In the genomic region with DNA sequence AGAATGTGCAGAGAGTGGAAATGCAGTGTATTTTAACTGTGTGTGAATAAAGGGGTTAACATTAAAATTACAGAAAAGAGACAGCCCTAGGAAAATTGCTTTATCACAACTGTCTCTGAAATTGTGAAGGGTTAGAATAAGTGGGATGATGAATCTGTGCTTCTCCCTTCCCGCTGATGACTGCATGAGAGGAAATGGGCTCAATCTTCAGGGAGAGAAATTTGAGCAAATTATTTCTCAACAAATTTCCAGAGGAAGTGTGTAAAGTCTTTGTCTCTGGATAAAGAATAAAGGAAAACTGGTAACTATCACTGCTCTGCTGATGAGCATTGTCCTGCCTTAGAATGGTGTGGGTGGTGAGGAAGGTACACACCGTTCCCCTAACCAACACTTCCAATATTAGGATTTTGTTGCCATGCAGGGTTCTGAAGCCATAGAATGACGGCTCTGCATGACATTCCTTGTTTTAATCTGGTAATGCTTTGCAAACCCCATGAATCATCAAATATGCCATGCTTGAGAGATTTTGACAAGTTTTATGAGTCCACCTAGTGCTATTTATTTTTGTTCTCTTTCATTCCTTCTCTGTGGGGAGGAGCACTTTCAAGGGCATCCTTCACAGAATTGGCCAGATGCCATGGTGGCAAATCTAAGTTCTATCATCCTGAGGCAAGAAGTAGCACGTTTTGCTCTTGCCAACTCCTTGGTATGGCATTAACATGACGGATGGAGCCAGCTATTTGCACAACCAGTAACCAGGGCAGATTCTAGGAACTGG, we compare ENCODE assay signal across 16 cellular contexts.
DNase-seq lines count a peak whose midpoint lies in the region; ATAC-seq and TF ChIP-seq lines count a peak whose summit lies in the region.
"Had no signal": no experiment of that assay in that cellular context is flagged by ENCODE, and none has a peak within 500 bp of the region (broad histone marks: within the 10 kb centered on the region; RNA-seq: fewer than 3 reads in every experiment).

No MANE protein-coding gene starts in this region.

- no peak for ATAC-seq in GM21381 (IDR thresholded peaks at IDR 0.05; ENCODE audit: unreplicated experiment)

- H3K9ac ChIP-seq in SK-N-MC (ENCODE audit: insufficient read length), result no peak overlapping the region

- TF ChIP-seq CTCF in suprapubic skin (IDR thresholded peaks at IDR 0.05) (no peak), BE2C (IDR thresholded peaks at IDR 0.05; ENCODE audit: low read depth, low read length) (no peak)

- peak; percentile 13 for DNase-seq in NCI-H1105 treated with DMSO at 0.1 percent for 48 hours (lab: John Stamatoyannopoulos, UW)
- DNase-seq in NCI-H1105 (lab: John Stamatoyannopoulos, UW), result no peak
- DNase-seq in SK-N-MC (ENCODE audit: low read depth, low spot score), result peak; percentile 16
- peak; percentile 84 for DNase-seq in fibroblast of peridontal ligament (ENCODE audit: extremely low read depth)
- no peak for DNase-seq in suprapubic skin (ENCODE audit: low spot score in 2 of 2)
- DNase-seq in GM19238 (ENCODE audit: insufficient read length, low spot score), result no peak
- no peak for DNase-seq in BE2C
- DNase-seq: 8988T, activated T-cell treated with anti-CD3 and anti-CD28 coated beads for 4 hours, aorta, GOT3, NCI-H2227 treated with DMSO at 0.1 percent for 48 hours, SIG-M5, upper lobe of left lung had no signal

- peaks cover 17% of the 10 kb centered on the region for H3K4me1 ChIP-seq in suprapubic skin
- H3K4me1 ChIP-seq in BE2C, result peaks cover 32% of the 10 kb centered on the region
- H3K4me1 ChIP-seq: upper lobe of left lung had no signal

- H3K27me3 ChIP-seq in suprapubic skin (no peaks in the 10 kb centered on the region), BE2C (no peaks in the 10 kb centered on the region)
- H3K27me3 ChIP-seq: upper lobe of left lung had no signal

- H3K9me3 ChIP-seq in SK-N-MC (ENCODE audit: low read depth, low read length) (no peaks in the 10 kb centered on the region), suprapubic skin (no peaks in the 10 kb centered on the region), BE2C (no peaks in the 10 kb centered on the region)
- H3K9me3 ChIP-seq: upper lobe of left lung had no signal

- TF ChIP-seq POLR2A in suprapubic skin (IDR thresholded peaks at IDR 0.05), result no peak

- H3K36me3 ChIP-seq in SK-N-MC (ENCODE audit: insufficient read depth, low read length) (no peaks in the 10 kb centered on the region), suprapubic skin (no peaks in the 10 kb centered on the region), BE2C (no peaks in the 10 kb centered on the region)
- H3K36me3 ChIP-seq: upper lobe of left lung had no signal

- 25% methylated on average over 5 of the region's 5 CpGs for WGBS in suprapubic skin

- H3K27ac ChIP-seq in SK-N-MC (no peak overlapping the region), suprapubic skin (peak overlapping the region; percentile 22)
- H3K27ac ChIP-seq: upper lobe of left lung had no signal

- H3K4me3 ChIP-seq in SK-N-MC, result no peak overlapping the region
- no peak overlapping the region for H3K4me3 ChIP-seq in suprapubic skin
- no peak overlapping the region for H3K4me3 ChIP-seq in BE2C (ENCODE audit: low read depth, low read length)
- H3K4me3 ChIP-seq: skin epidermis, upper lobe of left lung had no signal

- TF ChIP-seq EP300 in suprapubic skin (IDR thresholded peaks at IDR 0.05), result no peak

Comparison
In these comparisons a context has a peak if more than half of its experiments do, and no peak if none do; other contexts are left out.
1. DNase-seq: peak in NCI-H1105 treated with DMSO at 0.1 percent for 48 hours (single experiment), SK-N-MC (single experiment) and fibroblast of peridontal ligament (single experiment); none in NCI-H1105 (single experiment), suprapubic skin (0 of 2), GM19238 (single experiment) and BE2C (single experiment).